10 cellular contexts compared by ENCODE assay signal in the genomic region with DNA sequence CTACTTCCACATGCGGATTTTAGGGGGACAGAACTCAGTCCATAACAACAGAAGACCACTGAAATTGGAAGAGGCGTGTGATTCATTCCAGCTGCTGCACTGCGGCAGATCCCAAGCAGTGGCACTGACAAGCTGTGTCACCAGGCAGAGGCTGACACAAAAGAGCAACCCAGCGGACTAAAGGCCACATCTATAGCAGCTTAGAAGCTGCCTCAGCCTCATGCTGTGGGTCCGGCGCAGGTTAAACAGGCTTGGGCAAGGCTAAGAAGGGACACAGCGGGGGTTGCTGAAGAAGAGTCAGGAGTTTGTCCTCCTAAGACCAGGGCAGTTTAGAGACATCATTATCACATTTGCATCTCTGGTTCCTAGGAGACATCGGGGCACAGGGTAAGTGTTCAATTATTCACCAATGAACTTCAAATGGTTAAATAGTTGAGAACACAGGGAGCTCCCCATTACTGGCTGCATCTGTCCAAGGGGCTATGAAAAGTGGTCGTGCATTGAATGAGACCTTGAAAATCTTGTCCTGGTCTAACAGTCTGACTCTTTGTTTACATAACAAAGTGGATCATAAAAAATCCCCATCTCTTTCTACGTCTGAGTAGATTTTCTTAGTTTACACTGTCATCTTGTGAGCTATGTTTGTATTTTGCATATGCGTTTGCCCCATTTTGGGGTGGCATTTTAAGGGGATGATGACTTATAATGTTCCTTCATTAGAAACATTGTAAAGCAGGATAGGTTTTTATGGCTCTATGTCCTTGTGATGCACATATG.
DNase-seq lines count a peak whose midpoint lies in the region; ATAC-seq and TF ChIP-seq lines count a peak whose summit lies in the region.
"Had no signal": no experiment of that assay in that cellular context is flagged by ENCODE, and none has a peak within 500 bp of the region (broad histone marks: within the 10 kb centered on the region; RNA-seq: fewer than 3 reads in every experiment).

No MANE protein-coding gene starts in this region.

- H3K27me3 Mint-ChIP-seq in activated CD4-positive, alpha-beta T cell treated with anti-CD3 and anti-CD28 coated beads for 36 hours: no peaks in the 10 kb centered on the region
- no peaks in the 10 kb centered on the region for H3K27me3 Mint-ChIP-seq in activated naive CD8-positive, alpha-beta T cell treated with anti-CD3 and anti-CD28 coated beads for 36 hours
- no peaks in the 10 kb centered on the region for H3K27me3 Mint-ChIP-seq in H9 (ENCODE audit: low read depth)

- H3K23me2 ChIP-seq in H9 (ENCODE audit: insufficient read length, low read depth, low read length, poor library complexity, severe bottlenecking): no peaks in the 10 kb centered on the region

- no peak overlapping the region for H2BK15ac ChIP-seq in H9 (ENCODE audit: low read depth, low read length)

- no peak overlapping the region for H4K5ac ChIP-seq in H9 (ENCODE audit: insufficient read length, low read depth, low read length)

- no peak overlapping the region for H3K4ac ChIP-seq in H9 (ENCODE audit: low read depth, low read length)

- H3K79me2 ChIP-seq in H9 (ENCODE audit: insufficient read depth, low read length): no peaks in the 10 kb centered on the region

- no CpG with 5 or more reads among the region's 11 CpGs for WGBS in H9 (ENCODE audit: extremely low coverage, insufficient read length, low lambda C conversion rate)

- intact Hi-C loops in activated CD4-positive, alpha-beta T cell treated with anti-CD3 and anti-CD28 coated beads for 36 hours (cut with DNase I, micrococcal nuclease): loop anchor here (1.0 to 5.0 kb wide), 7 partner anchors 47 to 725 kb away; partner anchors contain the start of gene TRIB2 (in 2 of the 2)

- H3K27ac ChIP-seq in H9 (ENCODE audit: insufficient read length, low read depth, low read length): no peak overlapping the region
- H3K27ac ChIP-seq: A549, upper lobe of right lung had no signal

- no peaks in the 10 kb centered on the region for H3K9me3 ChIP-seq in H9 (ENCODE audit: control insufficient read depth, low read depth, low read length)
- H3K9me3 ChIP-seq: A549, upper lobe of right lung had no signal

- peak overlapping the region; percentile 33 for H3K4me3 Mint-ChIP-seq in activated CD4-positive, alpha-beta T cell treated with anti-CD3 and anti-CD28 coated beads for 36 hours
- H3K4me3 Mint-ChIP-seq in activated naive CD8-positive, alpha-beta T cell treated with anti-CD3 and anti-CD28 coated beads for 36 hours: no peak overlapping the region
- H3K4me3 Mint-ChIP-seq in H9: no peak overlapping the region

- H3K4me1 ChIP-seq in H9 (ENCODE audit: insufficient read depth, low read length): peaks cover 4% of the 10 kb centered on the region; the same call in 1 of the 2 replicates
- H3K4me1 ChIP-seq: A549 had no signal

- H2BK120ac ChIP-seq in H9 (ENCODE audit: low read depth, low read length, poor library complexity, severe bottlenecking): no peak overlapping the region

- H3K18ac ChIP-seq in H9 (ENCODE audit: insufficient read length, low read depth, low read length): no peak overlapping the region

- POLR2A ChIA-PET in activated CD4-positive, alpha-beta T cell treated with anti-CD3 and anti-CD28 coated beads for 36 hours (lab: Charles Lee): no interaction called here

- peaks cover 2% of the 10 kb centered on the region for H3K9me3 Mint-ChIP-seq in activated CD4-positive, alpha-beta T cell treated with anti-CD3 and anti-CD28 coated beads for 36 hours (ENCODE audit: low read depth)
- H3K9me3 Mint-ChIP-seq in activated naive CD8-positive, alpha-beta T cell treated with anti-CD3 and anti-CD28 coated beads for 36 hours: peaks cover 2% of the 10 kb centered on the region
- H3K9me3 Mint-ChIP-seq in H9: peaks cover 2 to 3% of the 10 kb centered on the region in 2 experiments; a peak in 3 of 5 replicates

- H3K4me2 ChIP-seq in H9 (ENCODE audit: insufficient read depth, insufficient read length, low read length): no peak overlapping the region
- H3K4me2 ChIP-seq: A549 had no signal

- no peak overlapping the region for H4K8ac ChIP-seq in H9 (replicated peaks; ENCODE audit: insufficient read length, low read depth, low read length)

- H3K4me1 Mint-ChIP-seq in activated CD4-positive, alpha-beta T cell treated with anti-CD3 and anti-CD28 coated beads for 36 hours: peaks cover 36% of the 10 kb centered on the region
- peaks cover 34% of the 10 kb centered on the region for H3K4me1 Mint-ChIP-seq in activated naive CD8-positive, alpha-beta T cell treated with anti-CD3 and anti-CD28 coated beads for 36 hours
- peaks cover 19 to 26% of the 10 kb centered on the region in 2 experiments for H3K4me1 Mint-ChIP-seq in H9

- no peak overlapping the region for H2BK20ac ChIP-seq in H9 (ENCODE audit: low read depth, low read length, poor library complexity, severe bottlenecking)

- CTCF ChIA-PET in activated CD4-positive, alpha-beta T cell treated with anti-CD3 and anti-CD28 coated beads for 36 hours (lab: Charles Lee): interaction anchor here (0.8 to 2.2 kb wide), 3 partner anchors 25 to 150 kb away, joined by 3 to 9 read pairs (median 4); no protein-coding TSS in a partner anchor

- no peak overlapping the region for H4K91ac ChIP-seq in H9 (ENCODE audit: insufficient read length, low read depth, low read length)

- H2BK12ac ChIP-seq in H9 (ENCODE audit: insufficient read length, low read depth, low read length): no peak overlapping the region

- H3K56ac ChIP-seq in H9 (ENCODE audit: insufficient read length, low read depth, low read length): no peak overlapping the region

- H3K9ac ChIP-seq in H9 (ENCODE audit: extremely low read depth, insufficient read length, low read length): no peak overlapping the region

- no peak overlapping the region for H3K23ac ChIP-seq in H9 (ENCODE audit: insufficient read length, low read depth, low read length)

- peak overlapping the region; percentile 75 for H3K27ac Mint-ChIP-seq in activated CD4-positive, alpha-beta T cell treated with anti-CD3 and anti-CD28 coated beads for 36 hours
- H3K27ac Mint-ChIP-seq in activated naive CD8-positive, alpha-beta T cell treated with anti-CD3 and anti-CD28 coated beads for 36 hours: peak overlapping the region; percentile 83
- H3K27ac Mint-ChIP-seq in H9: no peak overlapping the region

- no peak for ATAC-seq in activated CD4-positive, alpha-beta T cell treated with anti-CD3 and anti-CD28 coated beads for 36 hours
- peak; percentile 5 for ATAC-seq in HG03025 (IDR thresholded peaks at IDR 0.05; ENCODE audit: low FRiP score, unreplicated experiment)
- ATAC-seq: A549, upper lobe of right lung had no signal

- H2BK5ac ChIP-seq in H9 (ENCODE audit: insufficient read length, low read length): no peak overlapping the region

- DNase-seq in activated CD4-positive, alpha-beta T cell treated with anti-CD3 and anti-CD28 coated beads for 36 hours: no peak
- no peak for DNase-seq in activated CD4-positive, alpha-beta T cell treated with anti-CD3 and anti-CD28 coated beads for 4 hours
- DNase-seq in activated naive CD8-positive, alpha-beta T cell treated with anti-CD3 and anti-CD28 coated beads for 36 hours: no peak
- peak; percentile 15 for DNase-seq in pons (ENCODE audit: low spot score)
- no peak for DNase-seq in H9
- DNase-seq in AML-193 (lab: John Stamatoyannopoulos, UW): no peak
- DNase-seq in activated CD8-positive, alpha-beta memory T cell treated with anti-CD3 and anti-CD28 coated beads for 24 hours: no peak
- DNase-seq: upper lobe of right lung had no signal

- H4K20me1 ChIP-seq in H9 (ENCODE audit: control insufficient read depth, insufficient read depth, insufficient read length): no peaks in the 10 kb centered on the region

- no peak overlapping the region for H3T11ph ChIP-seq in H9 (ENCODE audit: low read length)

- H3K79me1 ChIP-seq in H9 (ENCODE audit: insufficient read depth, low read depth, low read length, poor library complexity, severe bottlenecking): no peaks in the 10 kb centered on the region

- H3K27me3 ChIP-seq in H9 (ENCODE audit: insufficient read depth, low read length): no peaks in the 10 kb centered on the region
- H3K27me3 ChIP-seq: upper lobe of right lung had no signal

- H2AK5ac ChIP-seq in H9 (ENCODE audit: insufficient read length, low read length): no peak overlapping the region

- no peak overlapping the region for H2AFZ ChIP-seq in H9 (ENCODE audit: low read length)

- no peak overlapping the region for H3K14ac ChIP-seq in H9 (ENCODE audit: insufficient read depth, low read length)

- TF ChIP-seq CTCF in H9 (conservative IDR thresholded peaks at IDR 0.05): no peak

- H3K36me3 Mint-ChIP-seq in activated CD4-positive, alpha-beta T cell treated with anti-CD3 and anti-CD28 coated beads for 36 hours (ENCODE audit: low read depth): no peaks in the 10 kb centered on the region
- H3K36me3 Mint-ChIP-seq in activated naive CD8-positive, alpha-beta T cell treated with anti-CD3 and anti-CD28 coated beads for 36 hours: no peaks in the 10 kb centered on the region
- H3K36me3 Mint-ChIP-seq in H9 (ENCODE audit: insufficient read depth in 1 of 3, low read depth in 3 of 3): peaks cover 0 to 1% (median 0%) of the 10 kb centered on the region in 3 experiments; a peak in 1 of 7 replicates

Comparison
In these comparisons a context has a peak if more than half of its experiments do, and no peak if none do; other contexts are left out.
1. H3K27ac Mint-ChIP-seq: peak in activated CD4-positive, alpha-beta T cell treated with anti-CD3 and anti-CD28 coated beads for 36 hours (single experiment) and activated naive CD8-positive, alpha-beta T cell treated with anti-CD3 and anti-CD28 coated beads for 36 hours (single experiment); none in H9 (0 of 3).